Comparison of ENCODE assay signal across 8 cellular contexts in the genomic region with DNA sequence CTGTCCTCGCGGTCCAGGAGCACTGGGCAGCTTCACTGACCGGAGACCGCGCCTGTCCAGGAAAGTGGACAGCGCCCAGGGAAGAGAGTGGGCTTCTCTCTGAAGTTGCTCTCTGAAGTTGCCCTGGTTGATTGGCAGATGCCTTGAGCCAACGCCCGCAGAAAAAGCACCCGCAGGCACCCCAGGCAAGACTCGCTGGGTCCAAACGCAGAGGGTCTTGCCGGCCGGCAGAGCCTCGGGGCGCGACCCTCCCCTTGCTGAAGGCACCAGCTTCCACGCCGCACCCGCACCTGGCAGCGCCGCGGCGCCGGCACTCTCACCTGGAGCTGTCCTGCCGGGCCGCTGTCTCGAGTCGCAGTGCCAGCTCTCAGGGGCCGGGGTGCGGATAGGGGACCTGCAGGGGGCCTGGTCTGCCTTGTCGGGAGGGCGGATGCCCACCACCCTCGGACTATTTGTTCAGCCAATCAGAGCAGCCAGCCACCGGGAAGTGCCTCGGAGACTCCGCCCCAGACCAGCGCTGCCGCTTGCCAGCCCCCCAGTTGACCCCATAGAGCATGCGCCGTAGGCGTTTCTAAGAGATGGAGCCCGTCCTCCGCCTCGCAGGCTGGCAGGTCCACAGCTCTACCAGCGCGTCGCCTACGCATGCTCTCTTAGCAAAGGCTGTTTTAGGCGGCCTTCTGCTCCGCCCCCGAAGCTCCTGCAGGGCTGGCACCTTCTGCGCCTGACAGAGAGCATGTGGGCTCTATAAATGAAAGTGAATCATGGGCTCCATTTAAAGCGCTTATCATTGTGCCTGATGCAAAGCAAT. TPM values are rescaled to one million over a fixed set of nuclear protein-coding genes. Genes with fewer than 3 reads are reported as not detected.
DNase-seq lines count a peak whose midpoint lies in the region; ATAC-seq and TF ChIP-seq lines count a peak whose summit lies in the region.

A gene (minus strand): TSS at position 359 of the 808 bp plus-strand sequence. CDS start 4,127 bp downstream, outside the sequence.

- peaks cover 0 to 6% of the 10 kb centered on the region in 2 donors for H3K9me3 ChIP-seq in left lung

- H3K27ac ChIP-seq in left lung = peak within 1 kb of the TSS; percentile 57 to 81

- peak within 1 kb of the TSS; percentile 89 to 96 for H3K4me3 ChIP-seq in left lung

- no peaks in the 10 kb centered on the region for H3K27me3 ChIP-seq in left lung

- peaks cover 40% of the 10 kb centered on the region for H3K4me1 Mint-ChIP-seq in dendritic cell treated with granulocyte-macrophage colony-stimulating factor and Interleukin-4, amounts not matched to agents 40 ng/mL and 50 ng/mL, for 4 days (ENCODE audit: low read depth)

- peaks cover 35% of the 10 kb centered on the region for H3K36me3 Mint-ChIP-seq in dendritic cell treated with granulocyte-macrophage colony-stimulating factor and Interleukin-4, amounts not matched to agents 40 ng/mL and 50 ng/mL, for 4 days (ENCODE audit: low read depth)

- peaks cover 6 to 36% of the 10 kb centered on the region in 2 donors for H3K4me1 ChIP-seq in left lung

- H3K4me3 Mint-ChIP-seq in dendritic cell treated with granulocyte-macrophage colony-stimulating factor and Interleukin-4, amounts not matched to agents 40 ng/mL and 50 ng/mL, for 4 days = peak within 1 kb of the TSS; percentile 90

- peak; percentile 98 for ATAC-seq in GM19372 (IDR thresholded peaks at IDR 0.05; ENCODE audit: low read depth, unreplicated experiment)
- peak; percentile 84 for ATAC-seq in HG03558 (IDR thresholded peaks at IDR 0.05; ENCODE audit: extremely low read depth, unreplicated experiment)
- peak; percentile 99 for ATAC-seq in left lung

- H3K9me3 Mint-ChIP-seq in dendritic cell treated with granulocyte-macrophage colony-stimulating factor and Interleukin-4, amounts not matched to agents 40 ng/mL and 50 ng/mL, for 4 days = peaks cover 21% of the 10 kb centered on the region

- H3K27me3 Mint-ChIP-seq in dendritic cell treated with granulocyte-macrophage colony-stimulating factor and Interleukin-4, amounts not matched to agents 40 ng/mL and 50 ng/mL, for 4 days = no peaks in the 10 kb centered on the region

- intact Hi-C loops in dendritic cell treated with granulocyte-macrophage colony-stimulating factor and Interleukin-4, amounts not matched to agents 40 ng/mL and 50 ng/mL, for 4 days (cut with micrococcal nuclease) = no loop called here
- intact Hi-C loops in left lung (cut with DNase I) = loop anchor here in 1 of 2 donors (10.0 kb wide), 1 partner anchor 313 kb away; no protein-coding TSS in a partner anchor

- peak within 1 kb of the TSS; percentile 82 for H3K27ac Mint-ChIP-seq in dendritic cell treated with granulocyte-macrophage colony-stimulating factor and Interleukin-4, amounts not matched to agents 40 ng/mL and 50 ng/mL, for 4 days

- no peak for TF ChIP-seq CTCF in left lung (IDR thresholded peaks at IDR 0.05)

- DNase-seq in C1 segment of cervical spinal cord (lab: John Stamatoyannopoulos, UW) (peak; percentile 90 to 98 (median 96)), NCI-H748 treated with DMSO at 0.1 percent for 48 hours (lab: John Stamatoyannopoulos, UW) (peak; percentile 89), left lung (peak; percentile 96 to 98)
- DNase-seq in activated CD4-positive, alpha-beta T cell treated with anti-CD3 and anti-CD28 coated beads, Interleukin-2, amount 50 U/mL, for 24 hours (ENCODE audit: low read depth in 1 of 2, low spot score in 1 of 2) = peak; percentile 79 to 93
- peak; percentile 81 to 86 for DNase-seq in stimulated activated CD4-positive, alpha-beta T cell treated with anti-CD3 and anti-CD28 coated beads, Interleukin-2, amount 100 ng/mL, for 48 hours

- no peaks in the 10 kb centered on the region for H3K36me3 ChIP-seq in left lung

RNA-seq across cellular contexts. Expression of the gene that starts here (rescaled TPM):
- 100 to 1,000 TPM; 117 to 137 TPM for total RNA-seq in left lung

Comparison
In these comparisons a context has a peak if more than half of its experiments do, and no peak if none do; other contexts are left out.
1. Peak in every context shown above with its lines: DNase-seq, ATAC-seq, H3K4me3 ChIP-seq and H3K27ac ChIP-seq.